1 cellular context compared by ENCODE assay signal in the genomic region with DNA sequence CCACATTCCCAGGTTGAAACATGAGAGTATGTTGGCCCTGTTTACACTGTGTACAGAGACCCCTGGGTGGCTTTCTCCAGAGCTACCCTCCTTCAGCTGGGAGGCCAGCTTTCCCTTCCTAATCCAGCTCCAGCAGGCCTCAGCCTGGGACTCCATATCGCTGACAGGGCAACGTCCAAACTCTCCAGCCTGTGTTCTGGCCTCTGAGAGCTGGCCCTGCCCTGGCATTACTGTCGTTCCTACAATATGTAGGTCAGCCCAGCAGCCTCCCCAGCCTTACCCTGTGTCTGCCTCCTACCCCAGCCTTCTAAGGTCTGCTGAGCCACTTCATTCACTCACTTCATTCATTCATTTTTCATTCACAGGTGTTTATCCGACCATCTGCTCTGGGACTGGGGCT.
TF ChIP-seq lines count a peak whose summit lies in the region.

No MANE protein-coding gene starts in this region.

TF ChIP-seq in HepG2, 621 proteins besides CTCF, POLR2A, EP300 and RAD21 (continued from another document and continues in another):
- TF ChIP-seq, protein P1, sequence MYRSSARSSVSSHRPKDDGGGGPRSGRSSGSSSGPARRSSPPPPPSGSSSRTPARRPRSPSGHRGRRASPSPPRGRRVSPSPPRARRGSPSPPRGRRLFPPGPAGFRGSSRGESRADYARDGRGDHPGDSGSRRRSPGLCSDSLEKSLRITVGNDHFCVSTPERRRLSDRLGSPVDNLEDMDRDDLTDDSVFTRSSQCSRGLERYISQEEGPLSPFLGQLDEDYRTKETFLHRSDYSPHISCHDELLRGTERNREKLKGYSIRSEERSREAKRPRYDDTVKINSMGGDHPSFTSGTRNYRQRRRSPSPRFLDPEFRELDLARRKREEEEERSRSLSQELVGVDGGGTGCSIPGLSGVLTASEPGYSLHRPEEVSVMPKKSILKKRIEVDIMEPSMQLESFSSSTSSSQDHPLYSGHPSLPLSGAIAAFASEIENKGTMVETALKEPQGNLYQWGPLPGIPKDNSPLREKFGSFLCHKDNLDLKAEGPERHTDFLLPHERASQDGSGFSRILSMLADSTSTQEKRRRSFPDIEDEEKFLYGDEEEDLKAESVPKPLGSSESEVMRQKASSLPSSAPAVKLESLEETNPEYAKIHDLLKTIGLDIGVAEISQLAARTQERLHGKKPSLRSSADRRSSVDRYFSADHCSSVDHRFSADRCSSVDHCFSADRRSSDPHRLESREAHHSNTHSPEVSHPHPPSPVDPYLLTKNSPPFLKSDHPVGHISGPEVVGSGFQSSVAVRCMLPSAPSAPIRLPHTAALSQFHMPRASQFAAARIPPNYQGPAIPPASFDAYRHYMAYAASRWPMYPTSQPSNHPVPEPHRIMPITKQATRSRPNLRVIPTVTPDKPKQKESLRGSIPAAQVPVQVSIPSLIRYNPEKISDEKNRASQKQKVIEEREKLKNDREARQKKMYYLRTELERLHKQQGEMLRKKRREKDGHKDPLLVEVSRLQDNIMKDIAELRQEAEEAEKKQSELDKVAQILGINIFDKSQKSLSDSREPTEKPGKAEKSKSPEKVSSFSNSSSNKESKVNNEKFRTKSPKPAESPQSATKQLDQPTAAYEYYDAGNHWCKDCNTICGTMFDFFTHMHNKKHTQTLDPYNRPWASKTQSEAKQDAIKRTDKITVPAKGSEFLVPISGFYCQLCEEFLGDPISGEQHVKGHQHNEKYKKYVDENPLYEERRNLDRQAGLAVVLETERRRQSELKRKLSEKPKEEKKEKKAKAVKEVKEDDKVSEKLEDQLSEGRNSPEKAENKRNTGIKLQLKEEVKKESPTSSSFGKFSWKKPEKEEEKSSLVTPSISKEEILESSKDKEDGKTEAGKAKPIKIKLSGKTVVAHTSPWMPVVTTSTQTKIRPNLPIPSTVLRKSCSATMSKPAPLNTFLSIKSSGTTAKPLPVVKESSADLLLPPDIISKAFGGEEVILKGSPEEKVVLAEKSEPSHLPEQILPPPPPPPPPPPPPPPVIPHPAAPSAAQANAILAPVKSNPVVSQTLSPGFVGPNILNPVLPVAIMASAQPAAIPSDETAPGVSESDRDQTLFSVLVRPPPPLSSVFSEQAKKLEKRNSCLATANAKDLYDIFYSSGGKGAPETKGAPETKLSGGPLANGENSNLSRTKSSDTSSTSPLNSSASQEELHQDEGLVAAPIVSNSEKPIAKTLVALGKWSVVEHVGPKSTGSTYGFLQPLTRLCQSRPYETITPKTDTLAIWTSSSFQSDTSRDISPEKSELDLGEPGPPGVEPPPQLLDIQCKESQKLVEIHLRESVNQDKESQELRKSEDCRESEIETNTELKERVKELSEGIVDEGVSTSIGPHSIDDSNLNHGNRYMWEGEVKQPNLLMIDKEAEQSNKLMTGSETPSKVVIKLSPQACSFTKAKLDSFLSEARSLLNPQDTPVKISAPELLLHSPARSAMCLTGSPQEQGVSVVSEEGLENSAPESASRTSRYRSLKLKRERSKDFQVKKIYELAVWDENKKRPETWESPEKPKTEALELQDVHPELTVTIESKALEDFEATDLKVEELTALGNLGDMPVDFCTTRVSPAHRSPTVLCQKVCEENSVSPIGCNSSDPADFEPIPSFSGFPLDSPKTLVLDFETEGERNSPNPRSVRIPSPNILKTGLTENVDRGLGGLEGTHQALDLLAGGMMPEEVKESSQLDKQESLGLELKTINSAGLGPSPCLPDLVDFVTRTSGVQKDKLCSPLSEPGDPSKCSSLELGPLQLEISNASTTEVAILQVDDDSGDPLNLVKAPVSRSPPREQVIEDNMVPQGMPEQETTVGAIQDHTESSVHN (CRISPR knock-in tag; IDR thresholded peaks at IDR 0.05) = no peak
- TF ChIP-seq ZNF570 (CRISPR knock-in tag; IDR thresholded peaks at IDR 0.05; ENCODE audit: borderline replicate concordance) = no peak
- no peak for TF ChIP-seq POLR2G (IDR thresholded peaks at IDR 0.05; ENCODE audit: low read depth, low read length)
- no peak for TF ChIP-seq SYNCRIP (IDR thresholded peaks at IDR 0.05; ENCODE audit: insufficient read depth, low read depth, low read length)
- no peak for TF ChIP-seq ATF7-NPFF (CRISPR knock-in tag; IDR thresholded peaks at IDR 0.05; ENCODE audit: low read depth)
- no peak for TF ChIP-seq ZBTB1 (CRISPR knock-in tag; IDR thresholded peaks at IDR 0.05; ENCODE audit: borderline replicate concordance)
- no peak for TF ChIP-seq GATA4 (IDR thresholded peaks at IDR 0.05; ENCODE audit: borderline replicate concordance, low read depth)
- no peak for TF ChIP-seq ZMAT3 (CRISPR knock-in tag; conservative IDR thresholded peaks at IDR 0.05)
- TF ChIP-seq, protein P2, sequence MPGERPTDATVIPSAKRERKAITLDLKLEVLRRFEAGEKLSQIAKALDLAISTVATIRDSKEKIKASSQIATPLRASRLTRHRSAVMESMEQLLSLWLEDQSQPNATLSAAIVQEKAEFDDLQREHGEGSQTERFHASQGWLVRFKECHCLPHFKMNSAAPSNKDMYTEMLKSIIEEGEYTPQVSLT (CRISPR knock-in tag; IDR thresholded peaks at IDR 0.05; ENCODE audit: borderline replicate concordance, low read depth) = no peak
- TF ChIP-seq ZNF180 (CRISPR knock-in tag; IDR thresholded peaks at IDR 0.05; ENCODE audit: borderline replicate concordance, low read depth) = no peak
- TF ChIP-seq HDAC1 (CRISPR knock-in tag; IDR thresholded peaks at IDR 0.05) = no peak
- TF ChIP-seq, protein P3, sequence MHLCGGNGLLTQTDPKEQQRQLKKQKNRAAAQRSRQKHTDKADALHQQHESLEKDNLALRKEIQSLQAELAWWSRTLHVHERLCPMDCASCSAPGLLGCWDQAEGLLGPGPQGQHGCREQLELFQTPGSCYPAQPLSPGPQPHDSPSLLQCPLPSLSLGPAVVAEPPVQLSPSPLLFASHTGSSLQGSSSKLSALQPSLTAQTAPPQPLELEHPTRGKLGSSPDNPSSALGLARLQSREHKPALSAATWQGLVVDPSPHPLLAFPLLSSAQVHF (CRISPR knock-in tag; IDR thresholded peaks at IDR 0.05) = no peak
- TF ChIP-seq, protein P4, sequence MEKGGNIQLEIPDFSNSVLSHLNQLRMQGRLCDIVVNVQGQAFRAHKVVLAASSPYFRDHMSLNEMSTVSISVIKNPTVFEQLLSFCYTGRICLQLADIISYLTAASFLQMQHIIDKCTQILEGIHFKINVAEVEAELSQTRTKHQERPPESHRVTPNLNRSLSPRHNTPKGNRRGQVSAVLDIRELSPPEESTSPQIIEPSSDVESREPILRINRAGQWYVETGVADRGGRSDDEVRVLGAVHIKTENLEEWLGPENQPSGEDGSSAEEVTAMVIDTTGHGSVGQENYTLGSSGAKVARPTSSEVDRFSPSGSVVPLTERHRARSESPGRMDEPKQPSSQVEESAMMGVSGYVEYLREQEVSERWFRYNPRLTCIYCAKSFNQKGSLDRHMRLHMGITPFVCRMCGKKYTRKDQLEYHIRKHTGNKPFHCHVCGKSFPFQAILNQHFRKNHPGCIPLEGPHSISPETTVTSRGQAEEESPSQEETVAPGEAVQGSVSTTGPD (CRISPR knock-in tag; IDR thresholded peaks at IDR 0.05) = no peak
- TF ChIP-seq, protein P5, sequence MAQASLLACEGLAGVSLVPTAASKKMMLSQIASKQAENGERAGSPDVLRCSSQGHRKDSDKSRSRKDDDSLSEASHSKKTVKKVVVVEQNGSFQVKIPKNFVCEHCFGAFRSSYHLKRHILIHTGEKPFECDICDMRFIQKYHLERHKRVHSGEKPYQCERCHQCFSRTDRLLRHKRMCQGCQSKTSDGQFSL (CRISPR knock-in tag; IDR thresholded peaks at IDR 0.05) = no peak
- TF ChIP-seq, protein P6, sequence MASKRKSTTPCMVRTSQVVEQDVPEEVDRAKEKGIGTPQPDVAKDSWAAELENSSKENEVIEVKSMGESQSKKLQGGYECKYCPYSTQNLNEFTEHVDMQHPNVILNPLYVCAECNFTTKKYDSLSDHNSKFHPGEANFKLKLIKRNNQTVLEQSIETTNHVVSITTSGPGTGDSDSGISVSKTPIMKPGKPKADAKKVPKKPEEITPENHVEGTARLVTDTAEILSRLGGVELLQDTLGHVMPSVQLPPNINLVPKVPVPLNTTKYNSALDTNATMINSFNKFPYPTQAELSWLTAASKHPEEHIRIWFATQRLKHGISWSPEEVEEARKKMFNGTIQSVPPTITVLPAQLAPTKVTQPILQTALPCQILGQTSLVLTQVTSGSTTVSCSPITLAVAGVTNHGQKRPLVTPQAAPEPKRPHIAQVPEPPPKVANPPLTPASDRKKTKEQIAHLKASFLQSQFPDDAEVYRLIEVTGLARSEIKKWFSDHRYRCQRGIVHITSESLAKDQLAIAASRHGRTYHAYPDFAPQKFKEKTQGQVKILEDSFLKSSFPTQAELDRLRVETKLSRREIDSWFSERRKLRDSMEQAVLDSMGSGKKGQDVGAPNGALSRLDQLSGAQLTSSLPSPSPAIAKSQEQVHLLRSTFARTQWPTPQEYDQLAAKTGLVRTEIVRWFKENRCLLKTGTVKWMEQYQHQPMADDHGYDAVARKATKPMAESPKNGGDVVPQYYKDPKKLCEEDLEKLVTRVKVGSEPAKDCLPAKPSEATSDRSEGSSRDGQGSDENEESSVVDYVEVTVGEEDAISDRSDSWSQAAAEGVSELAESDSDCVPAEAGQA (IDR thresholded peaks at IDR 0.05; ENCODE audit: low read depth) = 0 out of 2 replicates have a peak, but pooled peaks have one; percentile 20
- TF ChIP-seq, protein P6 (CRISPR knock-in tag; IDR thresholded peaks at IDR 0.05; ENCODE audit: borderline replicate concordance) = no peak
- TF ChIP-seq RFXANK (CRISPR knock-in tag; IDR thresholded peaks at IDR 0.05) = no peak
- TF ChIP-seq, protein P7, sequence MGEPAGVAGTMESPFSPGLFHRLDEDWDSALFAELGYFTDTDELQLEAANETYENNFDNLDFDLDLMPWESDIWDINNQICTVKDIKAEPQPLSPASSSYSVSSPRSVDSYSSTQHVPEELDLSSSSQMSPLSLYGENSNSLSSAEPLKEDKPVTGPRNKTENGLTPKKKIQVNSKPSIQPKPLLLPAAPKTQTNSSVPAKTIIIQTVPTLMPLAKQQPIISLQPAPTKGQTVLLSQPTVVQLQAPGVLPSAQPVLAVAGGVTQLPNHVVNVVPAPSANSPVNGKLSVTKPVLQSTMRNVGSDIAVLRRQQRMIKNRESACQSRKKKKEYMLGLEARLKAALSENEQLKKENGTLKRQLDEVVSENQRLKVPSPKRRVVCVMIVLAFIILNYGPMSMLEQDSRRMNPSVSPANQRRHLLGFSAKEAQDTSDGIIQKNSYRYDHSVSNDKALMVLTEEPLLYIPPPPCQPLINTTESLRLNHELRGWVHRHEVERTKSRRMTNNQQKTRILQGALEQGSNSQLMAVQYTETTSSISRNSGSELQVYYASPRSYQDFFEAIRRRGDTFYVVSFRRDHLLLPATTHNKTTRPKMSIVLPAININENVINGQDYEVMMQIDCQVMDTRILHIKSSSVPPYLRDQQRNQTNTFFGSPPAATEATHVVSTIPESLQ (CRISPR knock-in tag; conservative IDR thresholded peaks at IDR 0.05) = no peak
- TF ChIP-seq SMC3 (IDR thresholded peaks at IDR 0.05; ENCODE audit: low read length) = no peak
- TF ChIP-seq SNAI1 (CRISPR knock-in tag; IDR thresholded peaks at IDR 0.05; ENCODE audit: borderline replicate concordance) = no peak
- TF ChIP-seq, protein P8, sequence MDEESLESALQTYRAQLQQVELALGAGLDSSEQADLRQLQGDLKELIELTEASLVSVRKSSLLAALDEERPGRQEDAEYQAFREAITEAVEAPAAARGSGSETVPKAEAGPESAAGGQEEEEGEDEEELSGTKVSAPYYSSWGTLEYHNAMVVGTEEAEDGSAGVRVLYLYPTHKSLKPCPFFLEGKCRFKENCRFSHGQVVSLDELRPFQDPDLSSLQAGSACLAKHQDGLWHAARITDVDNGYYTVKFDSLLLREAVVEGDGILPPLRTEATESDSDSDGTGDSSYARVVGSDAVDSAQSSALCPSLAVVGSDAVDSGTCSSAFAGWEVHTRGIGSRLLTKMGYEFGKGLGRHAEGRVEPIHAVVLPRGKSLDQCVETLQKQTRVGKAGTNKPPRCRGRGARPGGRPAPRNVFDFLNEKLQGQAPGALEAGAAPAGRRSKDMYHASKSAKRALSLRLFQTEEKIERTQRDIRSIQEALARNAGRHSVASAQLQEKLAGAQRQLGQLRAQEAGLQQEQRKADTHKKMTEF (CRISPR knock-in tag; IDR thresholded peaks at IDR 0.05) = no peak
- TF ChIP-seq DPF2 (CRISPR knock-in tag; IDR thresholded peaks at IDR 0.05; ENCODE audit: borderline replicate concordance, low read depth) = no peak
- TF ChIP-seq ZNF546 (CRISPR knock-in tag; conservative IDR thresholded peaks at IDR 0.05) = no peak
- TF ChIP-seq, protein P9, sequence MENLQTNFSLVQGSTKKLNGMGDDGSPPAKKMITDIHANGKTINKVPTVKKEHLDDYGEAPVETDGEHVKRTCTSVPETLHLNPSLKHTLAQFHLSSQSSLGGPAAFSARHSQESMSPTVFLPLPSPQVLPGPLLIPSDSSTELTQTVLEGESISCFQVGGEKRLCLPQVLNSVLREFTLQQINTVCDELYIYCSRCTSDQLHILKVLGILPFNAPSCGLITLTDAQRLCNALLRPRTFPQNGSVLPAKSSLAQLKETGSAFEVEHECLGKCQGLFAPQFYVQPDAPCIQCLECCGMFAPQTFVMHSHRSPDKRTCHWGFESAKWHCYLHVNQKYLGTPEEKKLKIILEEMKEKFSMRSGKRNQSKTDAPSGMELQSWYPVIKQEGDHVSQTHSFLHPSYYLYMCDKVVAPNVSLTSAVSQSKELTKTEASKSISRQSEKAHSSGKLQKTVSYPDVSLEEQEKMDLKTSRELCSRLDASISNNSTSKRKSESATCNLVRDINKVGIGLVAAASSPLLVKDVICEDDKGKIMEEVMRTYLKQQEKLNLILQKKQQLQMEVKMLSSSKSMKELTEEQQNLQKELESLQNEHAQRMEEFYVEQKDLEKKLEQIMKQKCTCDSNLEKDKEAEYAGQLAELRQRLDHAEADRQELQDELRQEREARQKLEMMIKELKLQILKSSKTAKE (CRISPR knock-in tag; IDR thresholded peaks at IDR 0.05; ENCODE audit: borderline replicate concordance) = no peak
